Comparison of ENCODE assay signal across 9 cellular contexts in the genomic region with DNA sequence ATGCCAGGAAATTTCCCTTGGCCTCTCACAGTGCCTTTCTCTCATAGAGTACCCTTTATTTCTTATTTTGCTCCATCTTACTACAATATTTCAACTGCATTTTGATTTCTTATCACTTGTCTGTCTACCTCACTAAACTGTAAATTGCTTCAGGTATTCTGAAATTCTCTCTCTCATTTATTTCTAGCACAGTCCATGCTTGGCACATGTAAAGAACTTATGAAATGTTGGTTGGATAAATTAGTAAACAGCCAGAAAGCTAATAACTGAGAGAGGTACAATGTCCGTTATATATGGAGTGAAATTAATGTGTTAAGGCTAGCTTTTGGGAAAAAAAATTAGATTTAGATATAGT.
DNase-seq lines count a peak whose midpoint lies in the region; ATAC-seq, FAIRE-seq and TF ChIP-seq lines count a peak whose summit lies in the region.
"Had no signal": no experiment of that assay in that cellular context is flagged by ENCODE, and none has a peak within 500 bp of the region (broad histone marks: within the 10 kb centered on the region; RNA-seq: fewer than 3 reads in every experiment).

No MANE protein-coding gene starts in this region.

- no peak for FAIRE-seq in GM12878 (lab: Jason Lieb, UNC)

- H3K9me3 Mint-ChIP-seq in nephron (peaks cover 5% of the 10 kb centered on the region), mesothelial cell of epicardium (no peaks in the 10 kb centered on the region)

- H3K4me3 Mint-ChIP-seq in nephron (no peak overlapping the region), mesothelial cell of epicardium (no peak overlapping the region)

- WGBS in GM12878 (ENCODE audit: insufficient coverage, insufficient replicate concordance, low lambda C conversion rate, missing lambda C conversion rate): 4% methylated on average over 1 of the region's 1 CpG

- no peak for TF ChIP-seq POLR2A in GM12878 (IDR thresholded peaks at IDR 0.05; ENCODE audit: low read depth, low read length)

- H3K27ac Mint-ChIP-seq in nephron (peak overlapping the region; percentile 0 to 31 (median 8)), mesothelial cell of epicardium (no peak overlapping the region)

- H3K36me3 ChIP-seq in GM12878 (ENCODE audit: control insufficient read depth in 2 of 2, insufficient read depth in 2 of 2, low read length in 1 of 2): peaks cover 0 to 4% of the 10 kb centered on the region in 2 experiments; a peak in 1 of 4 replicates

- H3K4me2 ChIP-seq in GM12878 (ENCODE audit: control insufficient read depth, insufficient read depth): peak overlapping the region; percentile 86

- peak overlapping the region; percentile 78 for H3K9ac ChIP-seq in GM12878 (ENCODE audit: control insufficient read depth, insufficient read depth, low read length)

- H3K79me2 ChIP-seq in GM12878 (ENCODE audit: control insufficient read depth, insufficient read depth, low read length): peaks cover 9% of the 10 kb centered on the region

- RAD21 ChIA-PET in GM12878 (lab: Charles Lee; ENCODE audit: unreplicated experiment): interaction anchor here (0.5 to 5.3 kb wide), 16 partner anchors 38 to 191 kb away, joined by 3 to 82 read pairs (median 3); a partner anchor contains a TSS

- CTCF ChIA-PET in GM12878 (lab: Yijun Ruan, JAX): interaction anchor here (0.6 to 5.7 kb wide), 10 partner anchors 11 to 1094 kb away, joined by 3 to 93 read pairs (median 5); a partner anchor contains a TSS

- H3K4me1 ChIP-seq in GM12878 (ENCODE audit: control insufficient read depth, insufficient read depth, low read length): peaks cover 5% of the 10 kb centered on the region; the same call in 1 of the 2 replicates

- H2AFZ ChIP-seq in GM12878 (ENCODE audit: control insufficient read depth, low read depth, low read length): peak overlapping the region; percentile 71

- H3K4me1 Mint-ChIP-seq in nephron (peaks cover 42% of the 10 kb centered on the region), mesothelial cell of epicardium (peaks cover 19% of the 10 kb centered on the region)

- H3K4me3 ChIP-seq in GM08714 (ENCODE audit: low read length): peak overlapping the region; percentile 33
- H3K4me3 ChIP-seq in GM12878: peak overlapping the region; percentile 77

- peak overlapping the region; percentile 95 for H3K27ac ChIP-seq in GM12878 (ENCODE audit: control insufficient read depth, insufficient read depth)

- BruUV-seq in GM12878 (replicated peaks; lab: Mats Ljungman, UMichigan): TSS peak; percentile 94

- peak; percentile 1 for ATAC-seq in HG03175 (IDR thresholded peaks at IDR 0.05; ENCODE audit: unreplicated experiment)
- ATAC-seq in GM12878: no peak
- no peak for ATAC-seq in GM21360 (IDR thresholded peaks at IDR 0.05; ENCODE audit: unreplicated experiment)

- H3K36me3 Mint-ChIP-seq in nephron (ENCODE audit: low read depth) (no peaks in the 10 kb centered on the region), mesothelial cell of epicardium (no peaks in the 10 kb centered on the region)

- SMC1A ChIA-PET in GM12878 (lab: Charles Lee; ENCODE audit: uncharacterized antibody, unreplicated experiment): interaction anchor here (0.6 to 7.2 kb wide), 27 partner anchors 17 to 1487 kb away, joined by 3 to 110 read pairs (median 3); a partner anchor contains a TSS

- TF ChIP-seq CTCF in GM12878 (IDR thresholded peaks at IDR 0.05 in 2 of 3, conservative IDR thresholded peaks at IDR 0.05 in 1 of 3; ENCODE audit: control insufficient read depth in 2 of 3, extremely low read depth in 1 of 3, insufficient read depth in 1 of 3, low read depth in 3 of 3, low read length in 3 of 3): no peak
- no peak for TF ChIP-seq CTCF in nephron (IDR thresholded peaks at IDR 0.05; ENCODE audit: unreplicated experiment in 3 of 3)
- TF ChIP-seq CTCF in mesothelial cell of epicardium (IDR thresholded peaks at IDR 0.05; ENCODE audit: unreplicated experiment): no peak

- no peaks in the 10 kb centered on the region for H3K27me3 ChIP-seq in GM12878 (replicated peaks in 1 of 2; ENCODE audit: control insufficient read depth in 2 of 2, insufficient read depth in 2 of 2, low read length in 1 of 2)

- H3K9me3 ChIP-seq in GM12878 (replicated peaks; ENCODE audit: control insufficient read depth, insufficient read depth, low read length): peaks cover 5% of the 10 kb centered on the region

- H4K20me1 ChIP-seq in GM12878 (ENCODE audit: control insufficient read depth, insufficient read depth): no peaks in the 10 kb centered on the region

- H3K27me3 Mint-ChIP-seq in nephron (ENCODE audit: low read depth) (no peaks in the 10 kb centered on the region), mesothelial cell of epicardium (ENCODE audit: low read depth) (no peaks in the 10 kb centered on the region)

- intact Hi-C loops in GM12878 (cut with micrococcal nuclease; ENCODE audit: unreplicated experiment): loop anchor here (1.0 to 5.0 kb wide), 5 partner anchors 44 to 477 kb away; a partner anchor contains a TSS

- in situ Hi-C loops in GM12878 (cut with MboI): loop anchor here (5.0 kb wide), 1 partner anchor 43 kb away; no protein-coding TSS in a partner anchor

- POLR2A ChIA-PET in GM12878 (lab: Charles Lee): interaction anchor here (0.7 to 3.5 kb wide), 7 partner anchors 15 to 143 kb away, joined by 3 to 16 read pairs (median 4); no protein-coding TSS in a partner anchor

- no peak for TF ChIP-seq RAD21 in GM12878 (IDR thresholded peaks at IDR 0.05; ENCODE audit: insufficient read depth, low read depth, low read length)

- no peak for TF ChIP-seq EP300 in GM12878 (IDR thresholded peaks at IDR 0.05; ENCODE audit: borderline replicate concordance in 1 of 2, control insufficient read depth in 1 of 2, low read depth in 2 of 2, low read length in 2 of 2)

- DNase-seq in GM12878 (ENCODE audit: low read depth, low spot score): no peak
- no peak for DNase-seq in UCSD-AML1 (lab: John Stamatoyannopoulos, UW; ENCODE audit: unreplicated experiment)
- no peak for DNase-seq in mesothelial cell of epicardium (ENCODE audit: low spot score in 2 of 2, unreplicated experiment in 2 of 2)
- DNase-seq in stimulated activated CD4-positive, alpha-beta T cell treated with anti-CD3 and anti-CD28 coated beads, Interleukin-2, amount 100 ng/mL, for 48 hours: no peak
- DNase-seq: KG1 had no signal

TF ChIP-seq in GM12878, 131 proteins besides CTCF, POLR2A, EP300 and RAD21 (continues in another document):
- TF ChIP-seq FOS (IDR thresholded peaks at IDR 0.05; ENCODE audit: borderline replicate concordance, extremely low read depth, insufficient read length) (no peak), WRNIP1 (IDR thresholded peaks at IDR 0.05; ENCODE audit: borderline replicate concordance, low read depth, low read length) (no peak), POU2F2 (IDR thresholded peaks at IDR 0.05; ENCODE audit: borderline replicate concordance, low read depth, low read length) (no peak), EGR1 (IDR thresholded peaks at IDR 0.05; ENCODE audit: borderline replicate concordance in 1 of 2, low read depth in 2 of 2, low read length in 2 of 2) (no peak), POLR2AphosphoS5 (IDR thresholded peaks at IDR 0.05; ENCODE audit: low read length) (no peak), PML (IDR thresholded peaks at IDR 0.05; ENCODE audit: low read length) (peak; percentile 17; the same call in 1 of the 2 replicates), ZNF207 (IDR thresholded peaks at IDR 0.05; ENCODE audit: borderline replicate concordance) (0 out of 2 replicates have a peak, but pooled peaks have one; percentile 5), HDGF (IDR thresholded peaks at IDR 0.05) (no peak), NFYA (IDR thresholded peaks at IDR 0.05; ENCODE audit: borderline replicate concordance, low read depth, low read length) (no peak), STAT1 (conservative IDR thresholded peaks at IDR 0.05) (no peak)
- TF ChIP-seq, protein P1, sequence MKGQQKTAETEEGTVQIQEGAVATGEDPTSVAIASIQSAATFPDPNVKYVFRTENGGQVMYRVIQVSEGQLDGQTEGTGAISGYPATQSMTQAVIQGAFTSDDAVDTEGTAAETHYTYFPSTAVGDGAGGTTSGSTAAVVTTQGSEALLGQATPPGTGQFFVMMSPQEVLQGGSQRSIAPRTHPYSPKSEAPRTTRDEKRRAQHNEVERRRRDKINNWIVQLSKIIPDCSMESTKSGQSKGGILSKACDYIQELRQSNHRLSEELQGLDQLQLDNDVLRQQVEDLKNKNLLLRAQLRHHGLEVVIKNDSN (IDR thresholded peaks at IDR 0.05; ENCODE audit: borderline replicate concordance, extremely low read length, insufficient read depth, low read depth, low read length): no peak
- TF ChIP-seq, protein P2, sequence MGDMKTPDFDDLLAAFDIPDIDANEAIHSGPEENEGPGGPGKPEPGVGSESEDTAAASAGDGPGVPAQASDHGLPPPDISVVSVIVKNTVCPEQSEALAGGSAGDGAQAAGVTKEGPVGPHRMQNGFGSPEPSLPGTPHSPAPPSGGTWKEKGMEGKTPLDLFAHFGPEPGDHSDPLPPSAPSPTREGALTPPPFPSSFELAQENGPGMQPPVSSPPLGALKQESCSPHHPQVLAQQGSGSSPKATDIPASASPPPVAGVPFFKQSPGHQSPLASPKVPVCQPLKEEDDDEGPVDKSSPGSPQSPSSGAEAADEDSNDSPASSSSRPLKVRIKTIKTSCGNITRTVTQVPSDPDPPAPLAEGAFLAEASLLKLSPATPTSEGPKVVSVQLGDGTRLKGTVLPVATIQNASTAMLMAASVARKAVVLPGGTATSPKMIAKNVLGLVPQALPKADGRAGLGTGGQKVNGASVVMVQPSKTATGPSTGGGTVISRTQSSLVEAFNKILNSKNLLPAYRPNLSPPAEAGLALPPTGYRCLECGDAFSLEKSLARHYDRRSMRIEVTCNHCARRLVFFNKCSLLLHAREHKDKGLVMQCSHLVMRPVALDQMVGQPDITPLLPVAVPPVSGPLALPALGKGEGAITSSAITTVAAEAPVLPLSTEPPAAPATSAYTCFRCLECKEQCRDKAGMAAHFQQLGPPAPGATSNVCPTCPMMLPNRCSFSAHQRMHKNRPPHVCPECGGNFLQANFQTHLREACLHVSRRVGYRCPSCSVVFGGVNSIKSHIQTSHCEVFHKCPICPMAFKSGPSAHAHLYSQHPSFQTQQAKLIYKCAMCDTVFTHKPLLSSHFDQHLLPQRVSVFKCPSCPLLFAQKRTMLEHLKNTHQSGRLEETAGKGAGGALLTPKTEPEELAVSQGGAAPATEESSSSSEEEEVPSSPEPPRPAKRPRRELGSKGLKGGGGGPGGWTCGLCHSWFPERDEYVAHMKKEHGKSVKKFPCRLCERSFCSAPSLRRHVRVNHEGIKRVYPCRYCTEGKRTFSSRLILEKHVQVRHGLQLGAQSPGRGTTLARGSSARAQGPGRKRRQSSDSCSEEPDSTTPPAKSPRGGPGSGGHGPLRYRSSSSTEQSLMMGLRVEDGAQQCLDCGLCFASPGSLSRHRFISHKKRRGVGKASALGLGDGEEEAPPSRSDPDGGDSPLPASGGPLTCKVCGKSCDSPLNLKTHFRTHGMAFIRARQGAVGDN (IDR thresholded peaks at IDR 0.05): peak; percentile 16; the same call in 1 of the 2 replicates
